In the genomic region with DNA sequence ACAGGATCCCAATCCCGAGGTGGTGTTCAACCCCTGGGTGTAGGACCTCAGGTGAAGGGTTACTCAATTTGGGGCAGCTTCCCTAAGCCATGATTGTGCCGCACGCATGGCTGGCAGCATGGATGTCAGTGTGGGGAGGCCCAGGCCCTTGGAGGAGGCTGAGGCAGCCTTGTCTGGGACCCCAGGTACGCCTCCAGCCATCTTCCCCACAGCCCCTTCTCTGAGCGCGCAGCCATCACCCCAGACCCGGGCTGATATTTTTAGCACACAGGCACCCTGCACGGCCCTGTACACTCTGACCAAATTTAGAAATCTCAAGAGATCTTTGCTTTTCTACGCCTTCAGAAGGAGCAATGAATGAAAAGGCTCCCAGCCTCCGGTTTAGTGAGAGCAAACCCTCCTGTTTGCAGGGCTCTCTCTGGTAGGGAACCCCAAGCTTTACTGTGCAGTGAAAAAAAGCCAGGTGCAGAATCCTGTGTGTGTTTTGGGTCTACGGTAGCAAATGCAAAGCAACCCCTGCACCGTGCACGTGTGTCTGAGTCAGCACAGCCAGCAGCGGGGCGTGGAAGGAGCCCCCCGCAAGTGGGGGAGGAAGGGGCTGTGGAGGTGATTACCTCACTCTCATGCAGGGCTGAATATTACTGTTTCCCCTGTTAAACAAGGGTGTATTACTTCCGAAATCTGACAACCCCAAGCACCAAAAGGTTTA, we compare ENCODE assay signal across 9 cellular contexts. TPM values are rescaled to one million over a fixed set of nuclear protein-coding genes. Genes with fewer than 3 reads are reported as not detected.
A peak's percentile ranks its signal among the peaks of the same experiment; 100 is the strongest.
DNase-seq lines count a peak whose midpoint lies in the region; ATAC-seq and TF ChIP-seq lines count a peak whose summit lies in the region.
"Had no signal": no experiment of that assay in that cellular context is flagged by ENCODE, and none has a peak within 500 bp of the region (broad histone marks: within the 10 kb centered on the region; RNA-seq: fewer than 3 reads in every experiment).

No MANE protein-coding gene starts in this region.

- no peak overlapping the region for H3K27ac ChIP-seq in PC-3 (ENCODE audit: low read length)
- no peak overlapping the region for H3K27ac ChIP-seq in PC-9

- no peaks in the 10 kb centered on the region for H3K4me1 ChIP-seq in PC-3 (ENCODE audit: insufficient read depth, low read length)
- H3K4me1 ChIP-seq in PC-9 (replicated peaks; ENCODE audit: insufficient read depth): no peaks in the 10 kb centered on the region

- no peak for TF ChIP-seq CTCF in foreskin fibroblast (IDR thresholded peaks at IDR 0.05; ENCODE audit: low read depth, low read length)
- no peak for TF ChIP-seq CTCF in PC-3 (conservative IDR thresholded peaks at IDR 0.05; ENCODE audit: low read depth, low read length)
- no peak for TF ChIP-seq CTCF in PC-9 (conservative IDR thresholded peaks at IDR 0.05)

- no peak overlapping the region for H3K4me3 ChIP-seq in foreskin fibroblast (ENCODE audit: low read depth in 1 of 2, low read length in 2 of 2)
- H3K4me3 ChIP-seq in PC-3 (ENCODE audit: low read length): no peak overlapping the region
- no peak overlapping the region for H3K4me3 ChIP-seq in PC-9

- no peak overlapping the region for H3K9ac ChIP-seq in PC-3 (ENCODE audit: low read length)

- ATAC-seq in HG03135 (IDR thresholded peaks at IDR 0.05; ENCODE audit: unreplicated experiment) (peak; percentile 62), PC-3 (no peak)
- no peak for ATAC-seq in stimulated activated naive CD8-positive, alpha-beta T cell treated with anti-CD3 and anti-CD28 coated beads, Interleukin-15, Interleukin-2, amounts not matched to agents 100 U/mL and 50 U/mL, for 24 hours

- H3K9me2 ChIP-seq in PC-3 (replicated peaks; ENCODE audit: low read length) (no peaks in the 10 kb centered on the region), PC-9 (ENCODE audit: insufficient read depth) (no peaks in the 10 kb centered on the region)

- BruUV-seq in PC-3 (replicated peaks; lab: Mats Ljungman, UMichigan) (no TSS peak), PC-9 (replicated peaks; lab: Mats Ljungman, UMichigan) (no TSS peak)

- no peaks in the 10 kb centered on the region for H3K36me3 ChIP-seq in PC-3 (ENCODE audit: low read depth, low read length)
- no peaks in the 10 kb centered on the region for H3K36me3 ChIP-seq in PC-9 (ENCODE audit: low read depth)

- POLR2A ChIA-PET in PC-3 (lab: Charles Lee; ENCODE audit: unreplicated experiment): no interaction called here
- POLR2A ChIA-PET in PC-9 (lab: Charles Lee; ENCODE audit: unreplicated experiment): no interaction called here

- peak; percentile 35 for DNase-seq in stimulated activated CD8-positive, alpha-beta memory T cell treated with anti-CD3 and anti-CD28 coated beads, Interleukin-12 subunit alpha, Interleukin-12 subunit beta, amount 100 ng/mL, for 4 hours (ENCODE audit: low read depth)
- DNase-seq in stimulated activated CD8-positive, alpha-beta memory T cell treated with anti-CD3 and anti-CD28 coated beads, Interleukin-4, amount 100 ng/mL, for 48 hours: no peak
- peak; percentile 70 for DNase-seq in activated CD8-positive, alpha-beta memory T cell treated with anti-CD3 and anti-CD28 coated beads, Interleukin-2, amount 50 U/mL, for 4 hours
- peak; percentile 46 for DNase-seq in stimulated activated naive CD8-positive, alpha-beta T cell treated with anti-CD3 and anti-CD28 coated beads, Interleukin-15, Interleukin-2, amounts not matched to agents 100 U/mL and 50 U/mL, for 24 hours
- DNase-seq in foreskin fibroblast (no peak), PC-3 (no peak), PC-9 (no peak)

- intact Hi-C loops in PC-3 (cut with micrococcal nuclease) (no loop called here), PC-9 (cut with micrococcal nuclease; ENCODE audit: unreplicated experiment) (no loop called here)

- H3K9me3 ChIP-seq in PC-3 (ENCODE audit: low read length) (no peaks in the 10 kb centered on the region), PC-9 (ENCODE audit: insufficient read depth, low read depth) (no peaks in the 10 kb centered on the region)

- no peak overlapping the region for H2AFZ ChIP-seq in PC-3 (ENCODE audit: low read length)
- H2AFZ ChIP-seq in PC-9: no peak overlapping the region

- H3F3A ChIP-seq in PC-3 (ENCODE audit: low read length, unreplicated experiment) (no peaks in the 10 kb centered on the region), PC-9 (ENCODE audit: insufficient read depth, low read depth) (no peaks in the 10 kb centered on the region)

- H4K20me1 ChIP-seq in PC-3 (ENCODE audit: low read length) (no peaks in the 10 kb centered on the region), PC-9 (ENCODE audit: insufficient read depth) (no peaks in the 10 kb centered on the region)

- H3K79me2 ChIP-seq in PC-3 (ENCODE audit: low read length) (no peaks in the 10 kb centered on the region), PC-9 (ENCODE audit: low read depth) (no peaks in the 10 kb centered on the region)

- H3K4me2 ChIP-seq in PC-3 (ENCODE audit: low read length) (no peak overlapping the region), PC-9 (no peak overlapping the region)

- peaks cover 34% of the 10 kb centered on the region for H3K27me3 ChIP-seq in PC-3 (ENCODE audit: low read length)
- peaks cover 62% of the 10 kb centered on the region for H3K27me3 ChIP-seq in PC-9 (ENCODE audit: insufficient read depth, low read depth)

- CTCF ChIA-PET in PC-3 (lab: Charles Lee): no interaction called here
- CTCF ChIA-PET in PC-9 (lab: Charles Lee): no interaction called here

RNA-seq across cellular contexts. Expression of gene CTCFL, which starts 44.3 kb away (rescaled TPM):
- not detected in 2 replicates for total RNA-seq in PC-3 (2014; rRNA removed)
- total RNA-seq in PC-9 (2021): not detected in 2 replicates
- total RNA-seq: CD8-positive, alpha-beta memory T cell had no signal

Comparison
In these comparisons a context has a peak if more than half of its experiments do, and no peak if none do; other contexts are left out.
1. DNase-seq: peak in stimulated activated CD8-positive, alpha-beta memory T cell treated with anti-CD3 and anti-CD28 coated beads, Interleukin-12 subunit alpha, Interleukin-12 subunit beta, amount 100 ng/mL, for 4 hours (single experiment), activated CD8-positive, alpha-beta memory T cell treated with anti-CD3 and anti-CD28 coated beads, Interleukin-2, amount 50 U/mL, for 4 hours (single experiment) and stimulated activated naive CD8-positive, alpha-beta T cell treated with anti-CD3 and anti-CD28 coated beads, Interleukin-15, Interleukin-2, amounts not matched to agents 100 U/mL and 50 U/mL, for 24 hours (single experiment); none in stimulated activated CD8-positive, alpha-beta memory T cell treated with anti-CD3 and anti-CD28 coated beads, Interleukin-4, amount 100 ng/mL, for 48 hours (single experiment), foreskin fibroblast (0 of 2), PC-3 (single experiment) and PC-9 (0 of 2).